Comparison of ENCODE assay signal across 26 cellular contexts in the genomic region with DNA sequence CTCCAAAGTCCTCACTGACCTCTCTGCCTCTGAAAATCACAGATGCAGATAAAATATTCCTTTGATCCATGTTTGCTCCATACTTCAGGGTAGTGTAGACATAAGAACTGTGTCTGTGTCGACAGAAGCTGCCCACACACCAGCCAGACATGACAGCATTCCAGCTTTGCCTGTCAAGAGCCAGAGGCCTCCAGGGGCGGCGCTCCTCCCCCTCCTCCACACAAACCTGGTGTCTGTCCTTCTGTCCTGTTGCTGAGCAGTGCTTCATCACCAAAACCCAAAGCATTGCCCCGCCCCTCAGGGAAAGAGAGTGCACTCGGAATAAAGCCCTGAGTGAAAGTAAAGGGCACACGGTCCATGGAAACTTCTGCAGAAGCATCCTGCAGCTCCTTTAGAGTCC.
A peak's percentile ranks its signal among the peaks of the same experiment; 100 is the strongest.
DNase-seq lines count a peak whose midpoint lies in the region; ATAC-seq, FAIRE-seq and TF ChIP-seq lines count a peak whose summit lies in the region.
"Had no signal": no experiment of that assay in that cellular context is flagged by ENCODE, and none has a peak within 500 bp of the region (broad histone marks: within the 10 kb centered on the region; RNA-seq: fewer than 3 reads in every experiment).

No MANE protein-coding gene starts in this region.

- FAIRE-seq in bronchial epithelial cell (lab: Jason Lieb, UNC): no peak

- 54% methylated on average over 6 of the region's 6 CpGs for WGBS in right cardiac atrium

- ATAC-seq in Right ventricle myocardium inferior: peak; percentile 82
- peak in 1 of 2 donors; percentile 60 for ATAC-seq in right cardiac atrium
- ATAC-seq in upper lobe of right lung: peak; percentile 24
- ATAC-seq in GM21529 (IDR thresholded peaks at IDR 0.05; ENCODE audit: unreplicated experiment): no peak
- no peak for ATAC-seq in GM18498 (IDR thresholded peaks at IDR 0.05; ENCODE audit: unreplicated experiment)
- ATAC-seq: activated naive CD8-positive, alpha-beta T cell treated with anti-CD3 and anti-CD28 coated beads, Interleukin-2, amount 50 U/mL, for 24 hours; naive thymus-derived CD8-positive, alpha-beta T cell had no signal

- no peaks in the 10 kb centered on the region for H3K27me3 ChIP-seq in right atrium auricular region
- no peaks in the 10 kb centered on the region for H3K27me3 ChIP-seq in bronchial epithelial cell (ENCODE audit: control insufficient read depth, insufficient read depth, low read length)
- no peaks in the 10 kb centered on the region for H3K27me3 ChIP-seq in right cardiac atrium (ENCODE audit: control insufficient read depth, insufficient read depth)
- H3K27me3 ChIP-seq in upper lobe of right lung: no peaks in the 10 kb centered on the region
- H3K27me3 ChIP-seq: SJSA1, suprapubic skin had no signal

- intact Hi-C loops in Right ventricle myocardium inferior (cut with DNase I) (loop anchor here (5.0 kb wide), 1 partner anchor 49 kb away; no protein-coding TSS in a partner anchor), right cardiac atrium (cut with DNase I) (no loop called here), upper lobe of right lung (cut with DNase I) (no loop called here)

- peaks cover 0 to 5% of the 10 kb centered on the region in 2 donors for H3K4me1 ChIP-seq in right atrium auricular region
- no peaks in the 10 kb centered on the region for H3K4me1 ChIP-seq in right cardiac atrium (ENCODE audit: control insufficient read depth, insufficient read depth, low read length)
- no peaks in the 10 kb centered on the region for H3K4me1 ChIP-seq in upper lobe of right lung
- H3K4me1 ChIP-seq: SJSA1, suprapubic skin had no signal

- H3K27ac ChIP-seq in right atrium auricular region: no peak overlapping the region
- H3K27ac ChIP-seq in right cardiac atrium (ENCODE audit: low read length): no peak overlapping the region
- H3K27ac ChIP-seq in upper lobe of right lung: no peak overlapping the region
- H3K27ac ChIP-seq: SJSA1, skin epidermis, suprapubic skin had no signal

- TF ChIP-seq CTCF in right atrium auricular region (IDR thresholded peaks at IDR 0.05) (no peak), bronchial epithelial cell (IDR thresholded peaks at IDR 0.05; ENCODE audit: insufficient read depth, low read length, severe bottlenecking) (no peak), upper lobe of right lung (IDR thresholded peaks at IDR 0.05) (no peak)

- DNase-seq in Right ventricle myocardium inferior (ENCODE audit: missing footprints): no peak
- no peak for DNase-seq in right atrium auricular region (ENCODE audit: low spot score)
- DNase-seq in bronchial epithelial cell (ENCODE audit: low read depth): peak; percentile 12
- DNase-seq in right cardiac atrium: peak in 2 of 3 donors; percentile 55
- no peak for DNase-seq in upper lobe of right lung
- no peak for DNase-seq in HT-29 (ENCODE audit: low spot score)
- DNase-seq: 8988T; activated CD4-positive, alpha-beta T cell treated with anti-CD3 and anti-CD28 coated beads, Interleukin-2, amount 50 U/mL, for 4 hours; activated CD4-positive, CD25-positive, alpha-beta regulatory T cell; activated CD8-positive, alpha-beta memory T cell treated with anti-CD3 and anti-CD28 coated beads, Interleukin-2, amount 50 U/mL, for 4 hours; activated naive CD4-positive, alpha-beta T cell; activated naive CD8-positive, alpha-beta T cell treated with anti-CD3 and anti-CD28 coated beads, Interleukin-2, amount 50 U/mL, for 24 hours; endodermal cell; naive thymus-derived CD8-positive, alpha-beta T cell; NCI-H1092; NCI-H187; NCI-H510A; stimulated activated naive CD4-positive, alpha-beta T cell; T-helper 1 cell had no signal

- H3K9me3 ChIP-seq in right atrium auricular region (no peaks in the 10 kb centered on the region), right cardiac atrium (ENCODE audit: control insufficient read depth, low read length) (no peaks in the 10 kb centered on the region), upper lobe of right lung (no peaks in the 10 kb centered on the region)
- H3K9me3 ChIP-seq: SJSA1, suprapubic skin had no signal

- H3K4me3 ChIP-seq in right atrium auricular region (no peak overlapping the region), bronchial epithelial cell (ENCODE audit: low read depth, low read length) (no peak overlapping the region), right cardiac atrium (ENCODE audit: low read length) (no peak overlapping the region), upper lobe of right lung (no peak overlapping the region)
- H3K4me3 ChIP-seq: GM23338, lung, SJSA1, skin epidermis, suprapubic skin had no signal

- no peaks in the 10 kb centered on the region for H3K36me3 ChIP-seq in right atrium auricular region
- H3K36me3 ChIP-seq in bronchial epithelial cell (ENCODE audit: control insufficient read depth, insufficient read depth, low read length): no peaks in the 10 kb centered on the region
- no peaks in the 10 kb centered on the region for H3K36me3 ChIP-seq in upper lobe of right lung
- H3K36me3 ChIP-seq: SJSA1, suprapubic skin had no signal

Comparison
In these comparisons a context has a peak if more than half of its experiments do, and no peak if none do; other contexts are left out.
1. DNase-seq: peak in bronchial epithelial cell (single experiment) and right cardiac atrium (2 of 3); none in Right ventricle myocardium inferior (single experiment), right atrium auricular region (single experiment), upper lobe of right lung (single experiment) and HT-29 (single experiment).
2. ATAC-seq: peak in Right ventricle myocardium inferior (single experiment) and upper lobe of right lung (single experiment); none in GM21529 (single experiment) and GM18498 (single experiment).